8 cellular contexts compared by ENCODE assay signal in the genomic region with DNA sequence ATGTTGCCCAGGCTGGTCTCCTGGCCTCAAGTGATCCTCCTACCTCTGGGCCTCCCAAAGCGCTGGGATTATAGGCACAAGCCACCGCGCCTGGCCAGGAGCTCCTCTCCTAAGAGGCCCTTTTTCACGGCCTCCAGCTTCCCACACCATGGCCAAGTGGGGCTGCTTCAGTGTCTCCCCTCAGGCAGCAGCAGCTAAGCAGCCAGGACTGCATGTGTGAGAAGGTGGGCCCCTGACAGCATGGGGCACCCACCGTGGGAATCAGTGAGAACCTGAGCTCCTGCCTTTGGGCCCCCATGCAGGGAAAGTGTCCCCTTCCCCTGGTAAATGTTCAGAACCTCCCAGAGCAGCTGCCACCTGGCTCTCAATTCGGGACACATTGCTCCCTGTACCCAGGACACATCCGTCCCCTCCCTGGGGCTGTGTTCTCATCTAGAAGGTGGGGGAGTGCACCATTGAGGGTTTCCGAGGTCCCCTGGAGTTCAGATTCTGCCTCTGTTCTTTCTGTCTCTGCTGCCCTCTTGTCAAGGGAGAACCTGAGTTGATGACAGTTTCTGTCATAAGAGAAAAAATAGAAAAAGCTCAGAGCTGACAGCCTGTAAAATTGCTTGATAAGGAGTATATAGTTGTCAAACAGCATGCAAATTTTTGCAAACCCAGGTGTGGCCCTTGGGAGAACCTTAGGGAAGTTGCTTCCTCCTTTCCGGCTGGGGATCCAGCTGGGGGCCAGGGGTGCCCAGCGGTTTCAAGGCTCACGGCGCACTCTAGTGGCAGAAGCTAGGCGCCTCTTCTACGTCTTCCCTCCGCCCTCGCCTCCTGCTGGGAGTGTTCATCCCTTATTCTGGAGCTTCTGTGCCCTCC. TPM values are rescaled to one million over a fixed set of nuclear protein-coding genes. Genes with fewer than 3 reads are reported as not detected.
DNase-seq lines count a peak whose midpoint lies in the region; ATAC-seq, FAIRE-seq and TF ChIP-seq lines count a peak whose summit lies in the region.

No MANE protein-coding gene starts in this region.

- H3K27me3 ChIP-seq in CD4-positive, alpha-beta T cell (ENCODE audit: control insufficient read depth, insufficient read depth, low read length): no peaks in the 10 kb centered on the region
- H3K27me3 ChIP-seq in foreskin keratinocyte (no peaks in the 10 kb centered on the region), upper lobe of left lung (no peaks in the 10 kb centered on the region)

- intact Hi-C loops in CD4-positive, alpha-beta T cell (cut with DNase I, micrococcal nuclease): loop anchor here (1.0 to 10.0 kb wide), 11 partner anchors 52 to 532 kb away; no protein-coding TSS in a partner anchor

- CTCF ChIA-PET in CD4-positive, alpha-beta T cell (lab: Charles Lee): interaction anchor here (0.6 to 2.3 kb wide), 33 partner anchors 8 to 1757 kb away, joined by 3 to 43 read pairs (median 4); no protein-coding TSS in a partner anchor

- no peaks in the 10 kb centered on the region for H3K36me3 Mint-ChIP-seq in CD4-positive, alpha-beta T cell (ENCODE audit: low read depth)
- H3K36me3 Mint-ChIP-seq in osteocyte (ENCODE audit: unreplicated experiment): no peaks in the 10 kb centered on the region

- TF ChIP-seq POLR2A in upper lobe of left lung (IDR thresholded peaks at IDR 0.05): no peak

- no peak overlapping the region for H3K27ac ChIP-seq in CD4-positive, alpha-beta T cell (ENCODE audit: low read depth, low read length)
- H3K27ac ChIP-seq in foreskin keratinocyte (no peak overlapping the region), upper lobe of left lung (no peak overlapping the region)

- no peaks in the 10 kb centered on the region for H3K36me3 ChIP-seq in upper lobe of left lung

- H3K4me1 Mint-ChIP-seq in CD4-positive, alpha-beta T cell (ENCODE audit: low read depth): peaks cover 4% of the 10 kb centered on the region
- H3K4me1 Mint-ChIP-seq in osteocyte (ENCODE audit: unreplicated experiment): no peaks in the 10 kb centered on the region

- FAIRE-seq in HTR-8/SVneo (lab: Jason Lieb, UNC): no peak

- no peaks in the 10 kb centered on the region for H3K27me3 Mint-ChIP-seq in CD4-positive, alpha-beta T cell
- peaks cover 12% of the 10 kb centered on the region for H3K27me3 Mint-ChIP-seq in osteocyte (ENCODE audit: unreplicated experiment)

- 35 to 39% methylated on average over 14 to 15 of the region's 16 CpGs for WGBS in upper lobe of left lung, 2 donors

- H3K4me1 ChIP-seq in foreskin keratinocyte (peaks cover 6% of the 10 kb centered on the region), upper lobe of left lung (peaks cover 5 to 8% (median 6%) of the 10 kb centered on the region in 4 donors)

- no peak overlapping the region for H3K4me3 ChIP-seq in upper lobe of left lung

- H3K4me3 Mint-ChIP-seq in CD4-positive, alpha-beta T cell: no peak overlapping the region
- H3K4me3 Mint-ChIP-seq in osteocyte (ENCODE audit: unreplicated experiment): no peak overlapping the region

- no peaks in the 10 kb centered on the region for H3K9me3 ChIP-seq in CD4-positive, alpha-beta T cell (ENCODE audit: control insufficient read depth, low read length)
- H3K9me3 ChIP-seq in upper lobe of left lung: no peaks in the 10 kb centered on the region

- peak; percentile 82 for ATAC-seq in CD4-positive, alpha-beta T cell (ENCODE audit: poor library complexity)
- peak; percentile 43 for ATAC-seq in foreskin keratinocyte
- ATAC-seq in upper lobe of left lung (ENCODE audit: low FRiP score in 2 of 2): peak; percentile 63 to 82
- no peak for ATAC-seq in HG03045 (IDR thresholded peaks at IDR 0.05; ENCODE audit: unreplicated experiment)

- peak; percentile 93 for TF ChIP-seq CTCF in CD4-positive, alpha-beta T cell (IDR thresholded peaks at IDR 0.05)
- TF ChIP-seq CTCF in foreskin keratinocyte (conservative IDR thresholded peaks at IDR 0.05) (peak; percentile 97), osteocyte (IDR thresholded peaks at IDR 0.05) (peak; percentile 90), upper lobe of left lung (IDR thresholded peaks at IDR 0.05) (peak; percentile 70 to 87 (median 84))

- H3K27ac Mint-ChIP-seq in CD4-positive, alpha-beta T cell: no peak overlapping the region
- H3K27ac Mint-ChIP-seq in osteocyte (ENCODE audit: unreplicated experiment): no peak overlapping the region

- POLR2A ChIA-PET in CD4-positive, alpha-beta T cell (lab: Charles Lee): interaction anchor here (0.5 to 1.8 kb wide), 12 partner anchors 19 to 534 kb away, joined by 3 to 11 read pairs (median 3); no protein-coding TSS in a partner anchor

- TF ChIP-seq EP300 in upper lobe of left lung (IDR thresholded peaks at IDR 0.05): no peak

- H3K9me3 Mint-ChIP-seq in CD4-positive, alpha-beta T cell: no peaks in the 10 kb centered on the region
- H3K9me3 Mint-ChIP-seq in osteocyte (ENCODE audit: unreplicated experiment): no peaks in the 10 kb centered on the region

- peak; percentile 40 to 69 (median 49) for DNase-seq in CD4-positive, alpha-beta T cell
- DNase-seq in HTR-8/SVneo (ENCODE audit: insufficient read length, low spot score) (peak; percentile 84), RKO (ENCODE audit: low spot score) (peak; percentile 40), foreskin keratinocyte (no peak), osteocyte (ENCODE audit: extremely low spot score, unreplicated experiment) (no peak), upper lobe of left lung (peak in 1 of 2 donors; percentile 73)
- peak; percentile 33 to 39 for DNase-seq in activated T-helper 1 cell treated with anti-CD3 and anti-CD28 coated beads, Interleukin-2, amount 50 U/mL, for 16 hours (ENCODE audit: low read depth in 1 of 2, low spot score in 1 of 2)

RNA-seq across cellular contexts. Expression of gene FAM83F, which starts 29.7 kb away (rescaled TPM):
- 1 to 10 TPM; 5.2 to 6.8 TPM for total RNA-seq in CD4-positive, alpha-beta T cell
- total RNA-seq in foreskin keratinocyte (24.8 and 25.9 TPM in 2 replicates), osteocyte (not detected in 2 replicates), upper lobe of left lung (1 to 10 TPM in 2 of 6 donors, under 1 TPM in 4; 0.23 to 2.8 (median 0.67) TPM)
- polyA plus RNA-seq in foreskin keratinocyte: 23.3 TPM in 2 replicates

Comparison
In these comparisons a context has a peak if more than half of its experiments do, and no peak if none do; other contexts are left out.
1. DNase-seq: peak in CD4-positive, alpha-beta T cell (10 of 10), HTR-8/SVneo (single experiment), RKO (single experiment) and activated T-helper 1 cell treated with anti-CD3 and anti-CD28 coated beads, Interleukin-2, amount 50 U/mL, for 16 hours (2 of 2); none in foreskin keratinocyte (0 of 2) and osteocyte (single experiment).
2. Peak in every context shown above with its lines, with median percentiles within 50 percentile points of each other: CTCF ChIP-seq.